Comparison of ENCODE assay signal across 15 cellular contexts in the genomic region with DNA sequence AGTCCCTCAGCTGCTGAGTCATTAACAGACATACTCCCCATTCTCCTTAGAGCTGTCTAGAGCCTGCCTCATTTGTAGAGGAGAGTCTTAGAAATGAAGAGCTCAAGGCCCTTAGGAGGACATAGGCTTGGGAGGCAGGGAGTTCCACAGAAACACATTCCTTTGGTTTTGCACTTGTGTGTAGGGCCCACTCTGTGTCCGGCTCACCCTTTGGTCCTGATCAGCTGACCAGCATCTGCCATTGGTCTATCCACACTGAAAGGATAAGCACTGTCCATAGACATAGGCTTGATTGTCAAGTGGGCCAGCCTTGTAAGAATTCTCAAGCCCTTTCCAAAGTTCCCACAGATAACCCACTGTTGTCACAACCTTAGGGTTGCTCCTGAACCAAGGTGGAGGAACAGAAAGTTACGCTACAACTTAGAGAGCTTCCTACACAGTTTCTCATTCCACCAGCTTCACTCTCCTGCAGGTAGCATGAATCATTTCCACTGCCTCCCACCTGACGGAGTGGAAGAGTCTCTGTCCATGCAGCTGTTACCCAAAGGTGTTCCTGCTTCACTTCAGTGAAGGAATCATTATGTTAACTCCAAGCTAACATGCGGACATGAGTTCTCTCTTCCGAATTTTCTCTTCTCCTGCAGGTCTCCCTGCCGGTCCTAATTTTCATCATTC.
DNase-seq lines count a peak whose midpoint lies in the region; ATAC-seq and TF ChIP-seq lines count a peak whose summit lies in the region.
"Had no signal": no experiment of that assay in that cellular context is flagged by ENCODE, and none has a peak within 500 bp of the region (broad histone marks: within the 10 kb centered on the region; RNA-seq: fewer than 3 reads in every experiment).

No MANE protein-coding gene starts in this region.

- no peak for ATAC-seq in body of pancreas
- ATAC-seq: GM23338 had no signal

- H3F3A ChIP-seq in GM23248 (ENCODE audit: insufficient read depth) (peaks cover 28% of the 10 kb centered on the region), SK-N-SH (replicated peaks; ENCODE audit: insufficient read depth) (peaks cover 27% of the 10 kb centered on the region)

- H2AK5ac ChIP-seq in trophoblast cell (ENCODE audit: low read length): no peak overlapping the region

- H2AFZ ChIP-seq in GM23248: no peak overlapping the region
- no peak overlapping the region for H2AFZ ChIP-seq in SK-N-SH (ENCODE audit: low read depth)
- H2AFZ ChIP-seq in trophoblast cell (ENCODE audit: insufficient read depth, low read length, poor library complexity): no peak overlapping the region
- H2AFZ ChIP-seq: GM23338 had no signal

- H3K4ac ChIP-seq in trophoblast cell (ENCODE audit: low read depth, low read length): no peak overlapping the region

- H4K12ac ChIP-seq in trophoblast cell (ENCODE audit: low read depth, low read length): no peak overlapping the region

- H3K9me2 ChIP-seq in GM23248 (ENCODE audit: insufficient read depth): no peaks in the 10 kb centered on the region
- H3K9me2 ChIP-seq in SK-N-SH: no peaks in the 10 kb centered on the region

- H3K23ac ChIP-seq in trophoblast cell (ENCODE audit: low read length): no peak overlapping the region

- H3K18ac ChIP-seq in trophoblast cell (ENCODE audit: low read length): no peak overlapping the region

- H3K4me2 ChIP-seq in GM23248 (ENCODE audit: unreplicated experiment) (no peak overlapping the region), SK-N-SH (no peak overlapping the region), trophoblast cell (ENCODE audit: low read length) (no peak overlapping the region)
- H3K4me2 ChIP-seq: GM23338 had no signal

- H3K4me3 ChIP-seq in GM23248 (no peak overlapping the region), SK-N-SH (ENCODE audit: low read depth in 2 of 2, low read length in 1 of 2) (no peak overlapping the region), epithelial cell of esophagus (ENCODE audit: low read length) (no peak overlapping the region), trophoblast cell (ENCODE audit: low read depth, low read length) (no peak overlapping the region), body of pancreas (no peak overlapping the region)
- H3K4me3 ChIP-seq: GM23338, HAP-1 had no signal

- H3K9me3 ChIP-seq in GM23248 (ENCODE audit: low read depth) (no peaks in the 10 kb centered on the region), SK-N-SH (no peaks in the 10 kb centered on the region), trophoblast cell (ENCODE audit: insufficient read depth, low read depth, low read length) (no peaks in the 10 kb centered on the region), body of pancreas (no peaks in the 10 kb centered on the region)
- H3K9me3 ChIP-seq: HAP-1 had no signal

- H3K27me3 ChIP-seq in GM23248 (replicated peaks; ENCODE audit: insufficient read depth): no peaks in the 10 kb centered on the region
- H3K27me3 ChIP-seq in SK-N-SH (ENCODE audit: insufficient read depth): no peaks in the 10 kb centered on the region
- H3K27me3 ChIP-seq in trophoblast cell (ENCODE audit: insufficient read depth, low read length): no peaks in the 10 kb centered on the region
- H3K27me3 ChIP-seq in body of pancreas: no peaks in the 10 kb centered on the region

- no peak for TF ChIP-seq EP300 in SK-N-SH (IDR thresholded peaks at IDR 0.05; ENCODE audit: borderline replicate concordance in 1 of 2, low read depth in 1 of 2, low read length in 1 of 2)

- H3K79me1 ChIP-seq in trophoblast cell (ENCODE audit: low read length): no peaks in the 10 kb centered on the region

- no peak overlapping the region for H3K14ac ChIP-seq in trophoblast cell (ENCODE audit: low read length)

- H3K79me2 ChIP-seq in GM23248 (ENCODE audit: insufficient read depth) (no peaks in the 10 kb centered on the region), SK-N-SH (ENCODE audit: insufficient read depth) (no peaks in the 10 kb centered on the region), trophoblast cell (ENCODE audit: control insufficient read depth, insufficient read depth, low read length, poor library complexity) (no peaks in the 10 kb centered on the region)

- in situ Hi-C loops in GM23248 (cut with MboI): no loop called here

- no peak for TF ChIP-seq RAD21 in SK-N-SH (IDR thresholded peaks at IDR 0.05; ENCODE audit: low read length)

- H3K9ac ChIP-seq in GM23248 (no peak overlapping the region), SK-N-SH (no peak overlapping the region), trophoblast cell (ENCODE audit: low read length) (no peak overlapping the region)

- H3K27ac ChIP-seq in GM23248 (peak overlapping the region; percentile 12; the same call in 1 of the 2 replicates), SK-N-SH (ENCODE audit: low read depth in 2 of 2, low read length in 1 of 2) (peak overlapping the region; percentile 63 to 93), trophoblast cell (ENCODE audit: low read depth, low read length) (no peak overlapping the region), body of pancreas (no peak overlapping the region)

- TF ChIP-seq CTCF in SK-N-SH (IDR thresholded peaks at IDR 0.05): no peak
- TF ChIP-seq CTCF in epithelial cell of esophagus (IDR thresholded peaks at IDR 0.05; ENCODE audit: insufficient read depth, low read depth, low read length, missing control alignments): no peak
- no peak for TF ChIP-seq CTCF in body of pancreas (IDR thresholded peaks at IDR 0.05)

- H3K36me3 ChIP-seq in GM23248 (ENCODE audit: low read depth) (no peaks in the 10 kb centered on the region), SK-N-SH (replicated peaks in 1 of 2; ENCODE audit: control insufficient read depth in 1 of 2, insufficient read depth in 2 of 2, low read length in 1 of 2) (no peaks in the 10 kb centered on the region), trophoblast cell (ENCODE audit: control insufficient read depth in 1 of 2, insufficient read depth in 2 of 2, low read length in 2 of 2) (no peaks in the 10 kb centered on the region), body of pancreas (replicated peaks in 1 of 2; ENCODE audit: insufficient read depth in 1 of 2, low read depth in 2 of 2) (no peaks in the 10 kb centered on the region)
- H3K36me3 ChIP-seq: HAP-1 had no signal

- H3K4me1 ChIP-seq in GM23248 (ENCODE audit: insufficient read depth) (peaks cover 34% of the 10 kb centered on the region), SK-N-SH (ENCODE audit: control insufficient read depth in 1 of 2, insufficient read depth in 2 of 2, low read depth in 1 of 2, low read length in 1 of 2) (peaks cover 8 to 34% of the 10 kb centered on the region in 2 experiments; a peak in 3 of 4 replicates), trophoblast cell (ENCODE audit: control insufficient read depth in 1 of 2, insufficient read depth in 2 of 2, low read length in 2 of 2) (no peaks in the 10 kb centered on the region), body of pancreas (no peaks in the 10 kb centered on the region)
- H3K4me1 ChIP-seq: HAP-1 had no signal

- no peak for TF ChIP-seq POLR2A in body of pancreas (IDR thresholded peaks at IDR 0.05)

- no peak overlapping the region for H2BK120ac ChIP-seq in trophoblast cell (ENCODE audit: insufficient read depth, low read length, poor library complexity)

- H2BK5ac ChIP-seq in trophoblast cell (ENCODE audit: low read depth, low read length, poor library complexity): no peak overlapping the region

- H2BK12ac ChIP-seq in trophoblast cell (ENCODE audit: low read length): no peak overlapping the region

- no peak overlapping the region for H4K91ac ChIP-seq in trophoblast cell (ENCODE audit: low read depth, low read length)

- no peak overlapping the region for H4K8ac ChIP-seq in trophoblast cell (ENCODE audit: low read depth, low read length)

- intact Hi-C loops in body of pancreas (cut with DNase I): no loop called here

- POLR2A ChIA-PET in SK-N-SH (lab: Yijun Ruan, JAX): interaction anchor here (0.6 kb wide), 1 partner anchor 1408 kb away, joined by 3 read pairs; no protein-coding TSS in a partner anchor

- H4K20me1 ChIP-seq in GM23248 (ENCODE audit: insufficient read depth) (no peaks in the 10 kb centered on the region), SK-N-SH (ENCODE audit: insufficient read depth) (no peaks in the 10 kb centered on the region)

- CTCF ChIA-PET in SK-N-SH (lab: Yijun Ruan, JAX): interaction anchor here (1.1 kb wide), 1 partner anchor 248 kb away, joined by 3 read pairs; no protein-coding TSS in a partner anchor

- DNase-seq in GM23248 (no peak), SK-N-SH (no peak), epithelial cell of esophagus (ENCODE audit: low read depth) (peak; percentile 27), trophoblast cell (peak; percentile 47 to 70), body of pancreas (no peak), HPDE6-E6E7 (ENCODE audit: extremely low spot score) (no peak), GOT3 (lab: John Stamatoyannopoulos, UW) (no peak)
- DNase-seq: 8988T; ACHN; C1 segment of cervical spinal cord; Calu3; CD4-positive, alpha-beta T cell; DMS 273 treated with DMSO at 0.1 percent for 48 hours had no signal

- WGBS in GM23248 (ENCODE audit: low coverage in 1 of 2, low lambda C conversion rate in 2 of 2, missing lambda C conversion rate in 2 of 2), 2 experiments: 95 to 97% methylated on average over 6 of the region's 6 CpGs
- WGBS in SK-N-SH (ENCODE audit: low lambda C conversion rate): 91% methylated on average over 6 of the region's 6 CpGs
- WGBS in trophoblast cell (ENCODE audit: extremely low coverage, insufficient coverage, insufficient read length): no CpG with 5 or more reads among the region's 6 CpGs
- 93 to 94% methylated on average over 6 of the region's 6 CpGs for WGBS in body of pancreas, 2 donors

TF ChIP-seq in SK-N-SH, 30 proteins besides CTCF, POLR2A, EP300 and RAD21 (continues in another document):
- no peak for TF ChIP-seq TCF12 (IDR thresholded peaks at IDR 0.05)
- no peak for TF ChIP-seq RCOR1 (IDR thresholded peaks at IDR 0.05; ENCODE audit: low read length)
- no peak for TF ChIP-seq TAF1 (IDR thresholded peaks at IDR 0.05; ENCODE audit: borderline replicate concordance, low read depth, low read length)
- no peak for TF ChIP-seq TEAD4 (IDR thresholded peaks at IDR 0.05; ENCODE audit: borderline replicate concordance, insufficient read depth)
- TF ChIP-seq GATA2 (CRISPR knock-in tag; IDR thresholded peaks at IDR 0.05): no peak
- TF ChIP-seq NFIC (IDR thresholded peaks at IDR 0.05; ENCODE audit: borderline replicate concordance): no peak
- TF ChIP-seq CHD2 (IDR thresholded peaks at IDR 0.05; ENCODE audit: low read length, partially characterized antibody): no peak
- TF ChIP-seq USF2 (IDR thresholded peaks at IDR 0.05; ENCODE audit: borderline replicate concordance, low read depth, low read length): no peak

Comparison
In these comparisons a context has a peak if more than half of its experiments do, and no peak if none do; other contexts are left out.
1. DNase-seq: peak in epithelial cell of esophagus (single experiment) and trophoblast cell (2 of 2); none in GM23248 (single experiment), SK-N-SH (single experiment), body of pancreas (0 of 4), HPDE6-E6E7 (single experiment) and GOT3 (single experiment).
2. H3K27ac ChIP-seq: peak in GM23248 (single experiment) and SK-N-SH (2 of 2); none in trophoblast cell (single experiment) and body of pancreas (0 of 4).